In the genomic region with DNA sequence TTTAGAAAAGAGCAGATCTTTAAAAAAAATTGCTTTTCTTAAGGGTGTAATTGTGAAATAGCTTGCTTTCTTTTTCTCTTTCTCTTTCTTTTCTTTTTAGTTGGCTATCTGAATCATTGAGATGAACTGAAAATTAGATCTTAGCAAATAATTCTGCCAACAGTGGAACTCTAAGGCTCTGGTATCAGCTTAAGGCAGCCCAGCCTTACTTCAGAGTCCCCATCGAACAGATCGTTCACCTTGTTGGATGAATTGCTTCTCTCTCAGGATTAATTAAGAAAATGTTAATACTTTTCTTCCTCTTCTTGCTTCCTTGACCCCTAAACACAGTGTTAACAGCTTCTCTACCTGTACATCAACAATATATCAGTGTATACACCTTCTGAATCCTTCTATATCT, we compare ENCODE assay signal across 28 cellular contexts.
A peak's percentile ranks its signal among the peaks of the same experiment; 100 is the strongest.
DNase-seq lines count a peak whose midpoint lies in the region; ATAC-seq, FAIRE-seq and TF ChIP-seq lines count a peak whose summit lies in the region.
"Had no signal": no experiment of that assay in that cellular context is flagged by ENCODE, and none has a peak within 500 bp of the region (broad histone marks: within the 10 kb centered on the region; RNA-seq: fewer than 3 reads in every experiment).

No MANE protein-coding gene starts in this region.

- no peak for TF ChIP-seq POLR2A in GM12891 (IDR thresholded peaks at IDR 0.05; ENCODE audit: low read depth, low read length)

- H3K36me3 ChIP-seq in SK-N-MC (ENCODE audit: insufficient read depth, low read length), result peaks cover 5% of the 10 kb centered on the region; the same call in 1 of the 2 replicates

- no peaks in the 10 kb centered on the region for H3K9me3 ChIP-seq in SK-N-MC (ENCODE audit: low read depth, low read length)
- H3K9me3 ChIP-seq: esophagus squamous epithelium, right atrium auricular region, spleen, upper lobe of left lung had no signal

- ATAC-seq in natural killer cell, result no peak
- no peak for ATAC-seq in GM18858 (IDR thresholded peaks at IDR 0.05; ENCODE audit: unreplicated experiment)
- no peak for ATAC-seq in GM18868 (IDR thresholded peaks at IDR 0.05; ENCODE audit: unreplicated experiment)
- ATAC-seq: SK-N-SH treated with all-trans-retinoic acid at 6 μM for 48 hours had no signal

- FAIRE-seq in GM12891 (lab: Jason Lieb, UNC), result peak; percentile 9
- FAIRE-seq: H54 had no signal

- no peak for TF ChIP-seq CTCF in natural killer cell (IDR thresholded peaks at IDR 0.05)

- H3K9ac ChIP-seq in SK-N-MC (ENCODE audit: insufficient read length), result no peak overlapping the region
- H3K9ac ChIP-seq: parathyroid adenoma had no signal

- no peaks in the 10 kb centered on the region for H3K36me3 Mint-ChIP-seq in natural killer cell

- no peak overlapping the region for H3K4me3 ChIP-seq in SK-N-MC
- H3K4me3 ChIP-seq: esophagus squamous epithelium, lung, right atrium auricular region, spleen, upper lobe of left lung had no signal

- H3K9me3 Mint-ChIP-seq in natural killer cell, result no peaks in the 10 kb centered on the region
- H3K9me3 Mint-ChIP-seq: neural crest cell; T-helper 2 cell treated with Interferon-gamma antibody and Interleukin-4, amounts not matched to agents 5 μg/mL and 100 μg/mL, for 36 hours had no signal

- H3K4me3 Mint-ChIP-seq in natural killer cell, result peak overlapping the region; percentile 3
- H3K4me3 Mint-ChIP-seq: neural crest cell; T-helper 2 cell treated with Interferon-gamma antibody and Interleukin-4, amounts not matched to agents 5 μg/mL and 100 μg/mL, for 36 hours had no signal

- no peaks in the 10 kb centered on the region for H3K27me3 Mint-ChIP-seq in natural killer cell (ENCODE audit: low read depth in 2 of 2)

- peaks cover 29 to 30% of the 10 kb centered on the region in 2 donors for H3K4me1 Mint-ChIP-seq in natural killer cell

- H3K27ac ChIP-seq in SK-N-MC, result peak overlapping the region; percentile 38; the same call in 1 of the 2 replicates
- H3K27ac ChIP-seq: esophagus squamous epithelium, parathyroid adenoma, right atrium auricular region, RWPE1, upper lobe of left lung had no signal

- intact Hi-C loops in natural killer cell (cut with micrococcal nuclease), result loop anchor here (5.0 kb wide), 1 partner anchor 90 kb away; no protein-coding TSS in a partner anchor

- DNase-seq in NCI-H82 (lab: John Stamatoyannopoulos, UW) (peak; percentile 34), NCI-H82 treated with DMSO at 0.1 percent for 48 hours (lab: John Stamatoyannopoulos, UW; ENCODE audit: unreplicated experiment) (no peak), GM12891 (ENCODE audit: insufficient read length, low spot score) (no peak), SK-N-MC (ENCODE audit: low read depth, low spot score) (no peak), natural killer cell (no peak), pons (ENCODE audit: low spot score) (no peak)
- DNase-seq: 8988T; activated CD4-positive, alpha-beta T cell treated with anti-CD3 and anti-CD28 coated beads, Interleukin-2, amount 50 U/mL, for 4 hours; dermis blood vessel endothelial cell; DMS153; esophagus squamous epithelium; foreskin melanocyte; IMR-90; NCI-H2029 treated with DMSO at 0.1 percent for 48 hours; NCI-H2227 treated with DMSO at 0.1 percent for 48 hours; NCI-H526 treated with DMSO at 0.1 percent for 48 hours; spleen had no signal

- H3K27ac Mint-ChIP-seq in natural killer cell, result no peak overlapping the region
- H3K27ac Mint-ChIP-seq: T-helper 2 cell treated with Interferon-gamma antibody and Interleukin-4, amounts not matched to agents 5 μg/mL and 100 μg/mL, for 36 hours had no signal

TF ChIP-seq in GM12891, 5 proteins besides CTCF, POLR2A, EP300 and RAD21:
- TF ChIP-seq TAF1 (IDR thresholded peaks at IDR 0.05; ENCODE audit: low read depth, low read length), result no peak
- no peak for TF ChIP-seq POLR2AphosphoS5 (IDR thresholded peaks at IDR 0.05; ENCODE audit: low read depth, low read length)
- TF ChIP-seq SPI1 (IDR thresholded peaks at IDR 0.05; ENCODE audit: low read depth, low read length), result no peak
- no peak for TF ChIP-seq POU2F2 (IDR thresholded peaks at IDR 0.05; ENCODE audit: low read depth, low read length)
- TF ChIP-seq PAX5 (IDR thresholded peaks at IDR 0.05; ENCODE audit: insufficient read depth, low read length, severe bottlenecking), result no peak
